Comparison of ENCODE assay signal across 37 cellular contexts in genomic region chr1:206939131-206939530, GRCh38. TPM values are rescaled to one million over a fixed set of nuclear protein-coding genes. Genes with fewer than 3 reads are reported as not detected.
"Had no signal": no experiment of that assay in that cellular context is flagged by ENCODE, and none has a peak within 500 bp of the region (broad histone marks: within the 10 kb centered on the region; RNA-seq: fewer than 3 reads in every experiment).

No MANE protein-coding gene starts in this region.

- DNase-seq: activated B cell treated with CpG ODN at 0.5 μM for 24 hours; activated CD4-positive, alpha-beta memory T cell treated with anti-CD3 and anti-CD28 coated beads for 36 hours; activated CD4-positive, alpha-beta T cell treated with anti-CD3 and anti-CD28 coated beads for 4 hours; activated CD4-positive, alpha-beta T cell treated with anti-CD3 and anti-CD28 coated beads, Interleukin-2, amount 10 ng/mL, durations not matched to agents 24 days and 14 days; activated CD4-positive, alpha-beta T cell treated with anti-CD3 and anti-CD28 coated beads, Interleukin-2, amount 50 U/mL, for 1 hour; activated CD4-positive, alpha-beta T cell treated with anti-CD3 and anti-CD28 coated beads, Interleukin-2, amount 50 U/mL, for 4 hours; activated CD4-positive, CD25-positive, alpha-beta regulatory T cell treated with anti-CD3 and anti-CD28 coated beads, Interleukin-2, amount 50 U/mL, for 72 hours; activated CD8-positive, alpha-beta memory T cell treated with anti-CD3 and anti-CD28 coated beads, Interleukin-2, amount 50 U/mL, for 4 hours; activated CD8-positive, alpha-beta T cell treated with anti-CD3 and anti-CD28 coated beads for 36 hours; activated effector memory CD4-positive, alpha-beta T cell treated with anti-CD3 and anti-CD28 coated beads, Interleukin-2, amount 50 U/mL, for 16 hours; activated gamma-delta T cell treated with Interleukin-2 at 50 U/mL for 16 hours; activated naive CD4-positive, alpha-beta T cell; activated naive CD4-positive, alpha-beta T cell treated with anti-CD3 and anti-CD28 coated beads for 36 hours; activated naive CD4-positive, alpha-beta T cell treated with anti-CD3 and anti-CD28 coated beads, Interleukin-2, amount 50 U/mL, for 16 hours; activated naive CD8-positive, alpha-beta T cell treated with anti-CD3 and anti-CD28 coated beads for 36 hours; activated T-cell treated with anti-CD3 and anti-CD28 coated beads for 4 hours; activated T-cell treated with anti-CD3 and anti-CD28 coated beads, Interleukin-2, amount 50 U/mL, for 1 hour; activated T-cell treated with anti-CD3 and anti-CD28 coated beads, Interleukin-2, amount 50 U/mL, for 4 hours; activated T-cell treated with anti-CD3 and anti-CD28 coated beads, Interleukin-2, amount 50 U/mL, for 72 hours; adrenal gland; amniotic stem cell; aorta; body of pancreas; brain microvascular endothelial cell; central memory CD4-positive, alpha-beta T cell; SW 1271; T-helper 1 cell; T-helper 2 cell; T-helper 9 cell had no signal

- H3K27ac ChIP-seq: adrenal gland, body of pancreas, brain microvascular endothelial cell, VCaP had no signal

- H3K27me3 ChIP-seq: adrenal gland, body of pancreas, breast epithelium had no signal

- H3K9me3 ChIP-seq: adrenal gland, body of pancreas, breast epithelium had no signal

- H3K4me3 ChIP-seq: adrenal gland, body of pancreas, breast epithelium had no signal

- H3K36me3 ChIP-seq: adrenal gland, brain microvascular endothelial cell, breast epithelium had no signal

- H3K4me1 ChIP-seq: adrenal gland, breast epithelium had no signal

- ATAC-seq: activated CD8-positive, alpha-beta T cell treated with anti-CD3 and anti-CD28 coated beads for 36 hours; activated naive CD4-positive, alpha-beta T cell treated with anti-CD3 and anti-CD28 coated beads, Interleukin-2, amount 50 U/mL, for 72 hours; activated T-cell treated with anti-CD3 and anti-CD28 coated beads, Interleukin-2, amount 50 U/mL, for 4 hours; activated T-cell treated with anti-CD3 and anti-CD28 coated beads, Interleukin-2, amount 50 U/mL, for 72 hours; activated T-helper 17 cell treated with anti-CD3 and anti-CD28 coated beads, Interleukin-2, amount 50 U/mL, for 72 hours; body of pancreas had no signal

RNA-seq across cellular contexts. Expression of gene PIGR, which starts 7.1 kb away (rescaled TPM):
- total RNA-seq: activated CD4-positive, alpha-beta T cell treated with anti-CD3 and anti-CD28 coated beads, Interleukin-2, amount 10 ng/mL, durations not matched to agents 24 days and 14 days; activated T-helper 1 cell treated with anti-CD3 and anti-CD28 coated beads, Interleukin-12 subunit alpha, Interleukin-12 subunit beta, Interleukin-2, Interleukin-4 antibody, amounts not matched to agents 30 ng/mL and 10 ng/mL and 1 ng/mL, durations not matched to agents 14 hours and 24 hours and 36 hours; astrocyte had no signal

RNA-seq across cellular contexts. Expression of gene FCAMR, which starts 31.1 kb away (rescaled TPM):
- total RNA-seq: activated B cell treated with CpG ODN at 0.5 μM for 24 hours; activated CD4-positive, alpha-beta memory T cell treated with anti-CD3 and anti-CD28 coated beads for 36 hours; activated CD4-positive, alpha-beta T cell treated with anti-CD3 and anti-CD28 coated beads, Interleukin-2, amount 10 ng/mL, durations not matched to agents 24 days and 14 days; activated CD8-positive, alpha-beta memory T cell treated with anti-CD3 and anti-CD28 coated beads for 36 hours; activated CD8-positive, alpha-beta T cell treated with anti-CD3 and anti-CD28 coated beads for 36 hours; activated naive CD4-positive, alpha-beta T cell treated with anti-CD3 and anti-CD28 coated beads for 36 hours; activated naive CD4-positive, alpha-beta T cell treated with anti-CD3 and anti-CD28 coated beads, Interleukin-2, amount 50 U/mL, for 72 hours; activated naive CD8-positive, alpha-beta T cell treated with anti-CD3 and anti-CD28 coated beads for 36 hours; activated T-cell treated with anti-CD3 and anti-CD28 coated beads, Interleukin-2, amount 50 U/mL, for 4 hours; activated T-cell treated with anti-CD3 and anti-CD28 coated beads, Interleukin-2, amount 50 U/mL, for 72 hours; activated T-helper 1 cell treated with anti-CD3 and anti-CD28 coated beads, Interleukin-12 subunit alpha, Interleukin-12 subunit beta, Interleukin-2, Interleukin-4 antibody, amounts not matched to agents 30 ng/mL and 10 ng/mL and 1 ng/mL, durations not matched to agents 14 hours and 24 hours and 36 hours; activated T-helper 17 cell treated with anti-CD3 and anti-CD28 coated beads, Interleukin-2, amount 50 U/mL, for 72 hours; adrenal gland; aorta; astrocyte; body of pancreas; breast epithelium; cardiac septum had no signal

RNA-seq across cellular contexts. Expression of gene IL24, which starts 41.9 kb away (rescaled TPM):
- total RNA-seq: activated B cell treated with CpG ODN at 0.5 μM for 24 hours, adrenal gland, aorta, astrocyte, body of pancreas, cardiac septum had no signal
